Comparison of ENCODE assay signal across 16 cellular contexts in genomic region chr12:76568888-76569551, GRCh38. TPM values are rescaled to one million over a fixed set of nuclear protein-coding genes. Genes with fewer than 3 reads are reported as not detected.
DNase-seq lines count a peak whose midpoint lies in the region; FAIRE-seq and TF ChIP-seq lines count a peak whose summit lies in the region.
"Had no signal": no experiment of that assay in that cellular context is flagged by ENCODE, and none has a peak within 500 bp of the region (broad histone marks: within the 10 kb centered on the region; RNA-seq: fewer than 3 reads in every experiment).

No MANE protein-coding gene starts in this region.

- WGBS in GM23248 (ENCODE audit: low coverage in 1 of 2, low lambda C conversion rate in 2 of 2, missing lambda C conversion rate in 2 of 2), 2 experiments = 54 to 69% methylated on average over 3 of the region's 3 CpGs

- no peaks in the 10 kb centered on the region for H3F3A ChIP-seq in Loucy (ENCODE audit: low read depth)
- no peaks in the 10 kb centered on the region for H3F3A ChIP-seq in GM23248 (ENCODE audit: insufficient read depth)

- H3K9me3 ChIP-seq in Loucy (ENCODE audit: insufficient read depth, low read depth, low read length) = no peaks in the 10 kb centered on the region
- no peaks in the 10 kb centered on the region for H3K9me3 ChIP-seq in endocrine pancreas (ENCODE audit: control insufficient read depth, low read length)
- no peaks in the 10 kb centered on the region for H3K9me3 ChIP-seq in GM23248 (ENCODE audit: low read depth)

- H3K36me3 ChIP-seq in Loucy (ENCODE audit: insufficient read depth, low read length) (no peaks in the 10 kb centered on the region), endocrine pancreas (ENCODE audit: control insufficient read depth, insufficient read depth, low read length) (no peaks in the 10 kb centered on the region), GM23248 (ENCODE audit: low read depth) (no peaks in the 10 kb centered on the region)

- H3K4me3 ChIP-seq in Loucy (ENCODE audit: low read length, poor library complexity, severe bottlenecking) (no peak overlapping the region), endocrine pancreas (ENCODE audit: control insufficient read depth, insufficient read depth, low read length) (peak overlapping the region; percentile 10), GM23248 (no peak overlapping the region)
- H3K4me3 ChIP-seq: GM12878, GM23338 had no signal

- H3K9me2 ChIP-seq in Loucy (replicated peaks; ENCODE audit: low read depth, low read length) = no peaks in the 10 kb centered on the region
- H3K9me2 ChIP-seq in GM23248 (ENCODE audit: insufficient read depth) = no peaks in the 10 kb centered on the region

- H3K27me3 ChIP-seq in Loucy (ENCODE audit: insufficient read depth, low read length, poor library complexity, severe bottlenecking) = no peaks in the 10 kb centered on the region
- H3K27me3 ChIP-seq in endocrine pancreas (ENCODE audit: control insufficient read depth, insufficient read depth, low read length) = no peaks in the 10 kb centered on the region
- no peaks in the 10 kb centered on the region for H3K27me3 ChIP-seq in GM23248 (replicated peaks; ENCODE audit: insufficient read depth)

- in situ Hi-C loops in GM23248 (cut with MboI) = no loop called here

- peak overlapping the region; percentile 54; the same call in 1 of the 2 replicates for H2AFZ ChIP-seq in Loucy (ENCODE audit: low read length)
- H2AFZ ChIP-seq in GM23248 = no peak overlapping the region
- H2AFZ ChIP-seq: GM23338 had no signal

- TF ChIP-seq POLR2A in H54 (IDR thresholded peaks at IDR 0.05; ENCODE audit: low read depth, low read length) = no peak

- DNase-seq in H54 (ENCODE audit: insufficient read length, low spot score) (no peak), myocyte (ENCODE audit: low read depth) (peak; percentile 26), SIG-M5 (lab: John Stamatoyannopoulos, UW) (no peak), GM23248 (no peak), NOMO-1 treated with dmso at 0.1 percent for 144 hours (lab: John Stamatoyannopoulos, UW; ENCODE audit: unreplicated experiment) (no peak), NCI-H1930 (lab: John Stamatoyannopoulos, UW) (no peak)
- DNase-seq: ACHN; C1 segment of cervical spinal cord; CD4-positive, alpha-beta T cell; DMS79; H9 had no signal

- H3K79me2 ChIP-seq in Loucy (ENCODE audit: insufficient read depth, low read length) (no peaks in the 10 kb centered on the region), GM23248 (ENCODE audit: insufficient read depth) (no peaks in the 10 kb centered on the region)

- no peak overlapping the region for H3K4me2 ChIP-seq in Loucy (ENCODE audit: low read depth, low read length, poor library complexity, severe bottlenecking)
- no peak overlapping the region for H3K4me2 ChIP-seq in GM23248 (ENCODE audit: unreplicated experiment)
- H3K4me2 ChIP-seq: GM23338 had no signal

- H3K9ac ChIP-seq in Loucy (ENCODE audit: low read depth, low read length, poor library complexity, severe bottlenecking) (no peak overlapping the region), endocrine pancreas (ENCODE audit: control insufficient read depth, insufficient read depth, low read length) (no peak overlapping the region), GM23248 (no peak overlapping the region)

- H4K20me1 ChIP-seq in Loucy (ENCODE audit: insufficient read depth, low read length, poor library complexity, severe bottlenecking) (no peaks in the 10 kb centered on the region), GM23248 (ENCODE audit: insufficient read depth) (no peaks in the 10 kb centered on the region)

- H3K4me1 ChIP-seq in Loucy (ENCODE audit: insufficient read depth, low read length, poor library complexity, severe bottlenecking) (peaks cover 6% of the 10 kb centered on the region), endocrine pancreas (ENCODE audit: control insufficient read depth, insufficient read depth, low read length) (peaks cover 12% of the 10 kb centered on the region), GM23248 (ENCODE audit: insufficient read depth) (no peaks in the 10 kb centered on the region)

- no peak for TF ChIP-seq CTCF in Loucy (conservative IDR thresholded peaks at IDR 0.05; ENCODE audit: low read length)

- no peak overlapping the region for H3K27ac ChIP-seq in GM23248

- peak; percentile 27 for FAIRE-seq in H54 (lab: Jason Lieb, UNC)
- FAIRE-seq: HTR-8/SVneo had no signal

RNA-seq across cellular contexts. Expression of gene OSBPL8, which starts 9.4 kb away (rescaled TPM):
- 58.1 and 65.4 TPM in 2 replicates for total RNA-seq in myocyte
- polyA plus RNA-seq in myocyte (2012) = 17.8 TPM
- 64.4 and 67.0 TPM in 2 replicates for total RNA-seq in GM23248 (2014; rRNA removed; shearing (Covaris generic))
- polyA plus RNA-seq in GM23248 (2016; fragmentation: Nextera tagmentation; extraction: Ambion mirVana) = 69.7 and 73.4 TPM in 2 replicates
